1 cellular context compared by ENCODE assay signal in the genomic region with DNA sequence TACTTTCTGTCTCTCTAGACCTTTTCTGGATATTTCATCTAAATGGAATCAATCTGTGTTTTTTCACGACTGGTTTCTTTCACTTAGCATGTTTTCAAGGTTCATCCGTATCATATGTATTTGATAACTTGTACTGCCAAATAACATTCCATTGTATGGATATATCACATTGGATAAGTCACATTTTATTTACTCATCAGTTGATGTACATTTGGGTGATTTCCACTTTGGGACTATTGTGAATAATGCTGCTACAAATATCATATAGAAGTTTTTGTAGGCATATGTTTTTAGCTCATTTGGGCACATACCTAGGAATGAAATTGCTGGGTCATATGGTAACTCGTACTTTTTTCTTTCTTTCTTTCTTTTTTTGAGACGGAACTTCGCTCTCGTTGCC.
TF ChIP-seq lines count a peak whose summit lies in the region.

No MANE protein-coding gene starts in this region.

TF ChIP-seq in HepG2, 621 proteins besides CTCF, POLR2A, EP300 and RAD21:
- TF ChIP-seq POLR2AphosphoS5 (IDR thresholded peaks at IDR 0.05; ENCODE audit: low read depth, low read length): 0 out of 2 replicates have a peak, but pooled peaks have one; percentile 5
- no peak for TF ChIP-seq ZNF337 (CRISPR knock-in tag; IDR thresholded peaks at IDR 0.05; ENCODE audit: borderline replicate concordance, low read depth)
